In genomic region chr1:110056284-110056680, GRCh38 we compare ENCODE assay signal across 30 cellular contexts. TPM values are rescaled to one million over a fixed set of nuclear protein-coding genes. Genes with fewer than 3 reads are reported as not detected.
DNase-seq lines count a peak whose midpoint lies in the region; ATAC-seq, FAIRE-seq and TF ChIP-seq lines count a peak whose summit lies in the region.
"Had no signal": no experiment of that assay in that cellular context is flagged by ENCODE, and none has a peak within 500 bp of the region (broad histone marks: within the 10 kb centered on the region; RNA-seq: fewer than 3 reads in every experiment).

No MANE protein-coding gene starts in this region.

- no peak for TF ChIP-seq EP300 in stomach (IDR thresholded peaks at IDR 0.05)

- no peak overlapping the region for H2AFZ ChIP-seq in fibroblast of lung (ENCODE audit: low read length)
- H2AFZ ChIP-seq: parathyroid adenoma had no signal

- no peak overlapping the region for H3K4me3 Mint-ChIP-seq in WTC11
- H3K4me3 Mint-ChIP-seq: activated naive CD4-positive, alpha-beta T cell treated with anti-CD3 and anti-CD28 coated beads, Interleukin-2, amount 10 ng/mL, durations not matched to agents 7 days and 5 days; activated T-cell treated with anti-CD3 and anti-CD28 coated beads, Interleukin-2, amount 50 U/mL, for 4 hours; CD4-positive, alpha-beta T cell; central memory CD8-positive, alpha-beta T cell; nephron had no signal

- H3K9me3 ChIP-seq in adipocyte (ENCODE audit: control insufficient read depth, low read length) (no peaks in the 10 kb centered on the region), fibroblast of lung (ENCODE audit: control insufficient read depth, insufficient read depth, low read depth, low read length) (no peaks in the 10 kb centered on the region), stomach (no peaks in the 10 kb centered on the region), kidney (ENCODE audit: control insufficient read depth in 1 of 2, low read length in 2 of 2) (no peaks in the 10 kb centered on the region)
- H3K9me3 ChIP-seq: ascending aorta had no signal

- no peaks in the 10 kb centered on the region for H3K4me1 Mint-ChIP-seq in WTC11
- H3K4me1 Mint-ChIP-seq: activated naive CD4-positive, alpha-beta T cell treated with anti-CD3 and anti-CD28 coated beads, Interleukin-2, amount 10 ng/mL, durations not matched to agents 7 days and 5 days had no signal

- peak overlapping the region; percentile 54 for H3K4me2 ChIP-seq in fibroblast of lung (ENCODE audit: extremely low read depth, insufficient read depth, low read length)

- peaks cover 61% of the 10 kb centered on the region for H3K36me3 Mint-ChIP-seq in WTC11

- DNase-seq in EL (peak; percentile 71), adipocyte (ENCODE audit: low read depth) (no peak), fibroblast of lung (ENCODE audit: low read depth in 2 of 2) (peak in 1 of 2 donors; percentile 43), WTC11 (ENCODE audit: low spot score) (no peak), stomach (no peak), kidney (no peak)
- DNase-seq: activated CD4-positive, alpha-beta T cell treated with anti-CD3 and anti-CD28 coated beads for 1 hour; activated naive CD4-positive, alpha-beta T cell treated with anti-CD3 and anti-CD28 coated beads, Interleukin-2, amount 10 ng/mL, durations not matched to agents 7 days and 5 days; activated T-cell treated with anti-CD3 and anti-CD28 coated beads, Interleukin-2, amount 50 U/mL, for 4 hours; CD4-positive, alpha-beta T cell; DMS 273 treated with DMSO at 0.1 percent for 48 hours; GF-D8; head of caudate nucleus; NCI-H1048; NCI-H187 treated with DMSO at 0.1 percent for 48 hours; NCI-H2227 treated with DMSO at 0.1 percent for 48 hours; NCI-H774; SHP77 had no signal

- H3K9me3 Mint-ChIP-seq in WTC11, result no peaks in the 10 kb centered on the region
- H3K9me3 Mint-ChIP-seq: activated naive CD4-positive, alpha-beta T cell treated with anti-CD3 and anti-CD28 coated beads, Interleukin-2, amount 10 ng/mL, durations not matched to agents 7 days and 5 days; activated T-cell treated with anti-CD3 and anti-CD28 coated beads, Interleukin-2, amount 50 U/mL, for 4 hours; CD4-positive, alpha-beta T cell; central memory CD8-positive, alpha-beta T cell; nephron had no signal

- H3K27ac Mint-ChIP-seq in WTC11, result no peak overlapping the region
- H3K27ac Mint-ChIP-seq: activated naive CD4-positive, alpha-beta T cell treated with anti-CD3 and anti-CD28 coated beads, Interleukin-2, amount 10 ng/mL, durations not matched to agents 7 days and 5 days; CD4-positive, alpha-beta T cell; nephron had no signal

- no peak for FAIRE-seq in kidney (lab: Jason Lieb, UNC)

- H3K4me1 ChIP-seq in adipocyte (ENCODE audit: control insufficient read depth, insufficient read depth, low read length) (peaks cover 57% of the 10 kb centered on the region), fibroblast of lung (ENCODE audit: control insufficient read depth, extremely low read depth, insufficient read depth, low read length) (peaks cover 41% of the 10 kb centered on the region), rectal smooth muscle tissue (ENCODE audit: control insufficient read depth, insufficient read depth, low read length) (peaks cover 8% of the 10 kb centered on the region), stomach (no peaks in the 10 kb centered on the region), kidney (ENCODE audit: control insufficient read depth in 1 of 2, insufficient read depth in 1 of 2, low read depth in 1 of 2, low read length in 2 of 2) (peaks cover 0 to 7% of the 10 kb centered on the region in 2 donors)
- H3K4me1 ChIP-seq: ascending aorta, parathyroid adenoma had no signal

- H3K27me3 ChIP-seq in adipocyte (replicated peaks; ENCODE audit: control insufficient read depth, insufficient read depth, low read length) (no peaks in the 10 kb centered on the region), fibroblast of lung (ENCODE audit: control insufficient read depth, insufficient read depth, low read length) (no peaks in the 10 kb centered on the region), rectal smooth muscle tissue (ENCODE audit: control insufficient read depth, insufficient read depth, low read length) (no peaks in the 10 kb centered on the region), stomach (no peaks in the 10 kb centered on the region)
- H3K27me3 ChIP-seq: ascending aorta had no signal

- POLR2A ChIA-PET in WTC11 (lab: Charles Lee), result no interaction called here

- H3K27ac ChIP-seq in fibroblast of lung (ENCODE audit: insufficient read depth, low read length) (no peak overlapping the region), rectal smooth muscle tissue (ENCODE audit: low read depth, low read length) (peak overlapping the region; percentile 52), stomach (no peak overlapping the region), kidney (ENCODE audit: low read depth in 2 of 2, low read length in 2 of 2) (no peak overlapping the region)
- H3K27ac ChIP-seq: ascending aorta, parathyroid adenoma had no signal

- H3K36me3 ChIP-seq in adipocyte (ENCODE audit: control insufficient read depth, insufficient read depth, low read length, severe bottlenecking) (peaks cover 58% of the 10 kb centered on the region), fibroblast of lung (ENCODE audit: control insufficient read depth, insufficient read depth, low read length) (peaks cover 6% of the 10 kb centered on the region), rectal smooth muscle tissue (ENCODE audit: control insufficient read depth, insufficient read depth, low read length) (peaks cover 47% of the 10 kb centered on the region), stomach (peaks cover 63 to 98% (median 87%) of the 10 kb centered on the region in 4 donors), kidney (ENCODE audit: control insufficient read depth in 1 of 2, insufficient read depth in 2 of 2, low read length in 2 of 2) (peaks cover 44 to 51% of the 10 kb centered on the region in 2 donors)

- no peaks in the 10 kb centered on the region for H4K20me1 ChIP-seq in fibroblast of lung (ENCODE audit: control insufficient read depth, extremely low read depth, insufficient read depth, low read length)

- WGBS in stomach, 5 donors, result 77 to 95% (median 87%) methylated on average over 4 of the region's 4 CpGs

- H3K27me3 Mint-ChIP-seq in WTC11 (ENCODE audit: low read depth), result no peaks in the 10 kb centered on the region
- H3K27me3 Mint-ChIP-seq: activated naive CD4-positive, alpha-beta T cell treated with anti-CD3 and anti-CD28 coated beads, Interleukin-2, amount 10 ng/mL, durations not matched to agents 7 days and 5 days; CD4-positive, alpha-beta T cell; central memory CD8-positive, alpha-beta T cell had no signal

- TF ChIP-seq CTCF in fibroblast of lung (conservative IDR thresholded peaks at IDR 0.05 in 1 of 2, IDR thresholded peaks at IDR 0.05 in 1 of 2; ENCODE audit: low read depth in 1 of 2, low read length in 2 of 2) (no peak), WTC11 (IDR thresholded peaks at IDR 0.05) (no peak), stomach (IDR thresholded peaks at IDR 0.05) (no peak), kidney (IDR thresholded peaks at IDR 0.05; ENCODE audit: borderline replicate concordance, extremely low read depth, insufficient read depth) (no peak)

- peak overlapping the region; percentile 1 for H3K4me3 ChIP-seq in adipocyte (ENCODE audit: low read length)
- H3K4me3 ChIP-seq in fibroblast of lung (replicated peaks in 1 of 4; ENCODE audit: control extremely low read depth in 1 of 4, insufficient read depth in 1 of 4, low read depth in 3 of 4, low read length in 4 of 4), result no peak overlapping the region
- H3K4me3 ChIP-seq in rectal smooth muscle tissue (ENCODE audit: low read length), result no peak overlapping the region
- H3K4me3 ChIP-seq in stomach, result no peak overlapping the region
- no peak overlapping the region for H3K4me3 ChIP-seq in kidney (ENCODE audit: low read length in 2 of 2)
- H3K4me3 ChIP-seq: ascending aorta had no signal

- ATAC-seq in WTC11, result no peak
- ATAC-seq in HG03521 (IDR thresholded peaks at IDR 0.05; ENCODE audit: unreplicated experiment), result no peak
- ATAC-seq: activated T-cell treated with anti-CD3 and anti-CD28 coated beads, Interleukin-2, amount 50 U/mL, for 4 hours; left lobe of liver; sciatic nerve had no signal

- no peaks in the 10 kb centered on the region for H3K79me2 ChIP-seq in fibroblast of lung (ENCODE audit: control insufficient read depth, insufficient read depth, low read length)
- H3K79me2 ChIP-seq: parathyroid adenoma had no signal

- peak overlapping the region; percentile 57 for H3K9ac ChIP-seq in adipocyte (ENCODE audit: low read length)
- H3K9ac ChIP-seq in fibroblast of lung (ENCODE audit: insufficient read depth, low read length), result no peak overlapping the region
- no peak overlapping the region for H3K9ac ChIP-seq in rectal smooth muscle tissue (ENCODE audit: low read length)
- no peak overlapping the region for H3K9ac ChIP-seq in kidney (ENCODE audit: low read length in 2 of 2)
- H3K9ac ChIP-seq: parathyroid adenoma had no signal

- TF ChIP-seq POLR2A in stomach (IDR thresholded peaks at IDR 0.05), result no peak

- CTCF ChIA-PET in WTC11 (lab: Charles Lee), result interaction anchor here (1.2 kb wide), 1 partner anchor 32 kb away, joined by 3 read pairs; no protein-coding TSS in a partner anchor

- intact Hi-C loops in stomach (cut with DNase I; ENCODE audit: low total_unique reads) (no loop called here), kidney (cut with DNase I) (loop anchor here (10.0 kb wide), 1 partner anchor 49 kb away; no protein-coding TSS in a partner anchor)

RNA-seq across cellular contexts. Expression of gene ALX3, which starts 14.2 kb away (rescaled TPM):
- not detected in 2 replicates for total RNA-seq in fibroblast of lung
- not detected in 2 replicates for polyA plus RNA-seq in fibroblast of lung
- not detected in 2 replicates for polyA plus RNA-seq in fibroblast of lung (2012)
- polyA minus RNA-seq in fibroblast of lung (ENCODE audit: low replicate concordance), result not detected in 2 replicates
- 0.09 to 0.15 TPM in 2 of 3 replicates, not detected in the other for total RNA-seq in WTC11 (2021)
- not detected for total RNA-seq in stomach
- under 1 TPM in 1 of 3 donors, not detected in 2; 0.08 TPM for polyA plus RNA-seq in stomach
- total RNA-seq in kidney, result not detected
- polyA plus RNA-seq in kidney (ENCODE audit: insufficient read depth, low read depth, low replicate concordance), result not detected
- total RNA-seq: activated CD8-positive, alpha-beta memory T cell treated with anti-CD3 and anti-CD28 coated beads for 36 hours; activated T-cell treated with anti-CD3 and anti-CD28 coated beads, Interleukin-2, amount 50 U/mL, for 4 hours; ascending aorta; CD4-positive, alpha-beta T cell; left lobe of liver; LHCN-M2; sciatic nerve; temporal lobe had no signal

RNA-seq across cellular contexts. Expression of gene STRIP1, which starts 21.9 kb away (rescaled TPM):
- 41.9 and 43.8 TPM in 2 replicates for total RNA-seq in fibroblast of lung
- polyA plus RNA-seq in fibroblast of lung, result 17.2 and 27.0 TPM in 2 replicates
- 12.2 and 18.5 TPM in 2 replicates for polyA plus RNA-seq in fibroblast of lung (2012)
- polyA minus RNA-seq in fibroblast of lung (ENCODE audit: low replicate concordance), result 24.0 and 28.1 TPM in 2 replicates
- total RNA-seq in WTC11 (2021), result 36.8 to 42.8 TPM (median 38.2 TPM) in 3 replicates
- 100 to 1,000 TPM in 1 of 5 donors, 10 to 100 TPM in 4; 36.9 to 262 (median 59.3) TPM for total RNA-seq in stomach
- 10 to 100 TPM in 1 of 3 donors, 1 to 10 TPM in 2; 6.7 to 10.6 (median 7.6) TPM for polyA plus RNA-seq in stomach
- 31.1 TPM for total RNA-seq in kidney
- polyA plus RNA-seq in kidney (ENCODE audit: insufficient read depth, low read depth, low replicate concordance), result 9.5 TPM

RNA-seq across cellular contexts. Expression of gene UBL4B, which starts 56.0 kb away (rescaled TPM):
- total RNA-seq in fibroblast of lung (under 0.01 TPM in 1 of 2 replicates, not detected in the other), WTC11 (2021) (0.11 TPM in 1 of 3 replicates, not detected in the others), stomach (not detected), kidney (not detected)
- polyA plus RNA-seq in fibroblast of lung (not detected in 2 replicates), stomach (not detected), kidney (ENCODE audit: insufficient read depth, low read depth, low replicate concordance) (not detected)
- polyA plus RNA-seq in fibroblast of lung (2012), result not detected in 2 replicates
- polyA minus RNA-seq in fibroblast of lung (ENCODE audit: low replicate concordance), result not detected in 2 replicates
- total RNA-seq: activated CD8-positive, alpha-beta memory T cell treated with anti-CD3 and anti-CD28 coated beads for 36 hours; activated T-cell treated with anti-CD3 and anti-CD28 coated beads, Interleukin-2, amount 50 U/mL, for 4 hours; ascending aorta; CD4-positive, alpha-beta T cell; left lobe of liver; LHCN-M2; sciatic nerve had no signal
- polyA plus RNA-seq: esophagus had no signal
